12 cellular contexts compared by ENCODE assay signal in genomic region chr11:128026596-128026995, GRCh38.
DNase-seq lines count a peak whose midpoint lies in the region; TF ChIP-seq lines count a peak whose summit lies in the region.
"Had no signal": no experiment of that assay in that cellular context is flagged by ENCODE, and none has a peak within 500 bp of the region (broad histone marks: within the 10 kb centered on the region; RNA-seq: fewer than 3 reads in every experiment).

No MANE protein-coding gene starts in this region.

- TF ChIP-seq CTCF in progenitor cell of endocrine pancreas (IDR thresholded peaks at IDR 0.05; ENCODE audit: unreplicated experiment) (no peak), WERI-Rb-1 (IDR thresholded peaks at IDR 0.05; ENCODE audit: low read depth, low read length) (no peak)

- no peak overlapping the region for H3K4me3 ChIP-seq in WERI-Rb-1 (ENCODE audit: low read depth, low read length)
- H3K4me3 ChIP-seq in CD8-positive, alpha-beta memory T cell (ENCODE audit: low read length) = no peak overlapping the region
- H3K4me3 ChIP-seq: ovary, vagina had no signal

- CTCF ChIA-PET in CD8-positive, alpha-beta memory T cell (lab: Charles Lee) = no interaction called here

- no peaks in the 10 kb centered on the region for H3K9me3 ChIP-seq in WERI-Rb-1 (ENCODE audit: severe bottlenecking)
- no peaks in the 10 kb centered on the region for H3K9me3 ChIP-seq in CD8-positive, alpha-beta memory T cell (ENCODE audit: low read length)
- H3K9me3 ChIP-seq: ovary, vagina had no signal

- no peak overlapping the region for H3K27ac ChIP-seq in WERI-Rb-1
- no peak overlapping the region for H3K27ac ChIP-seq in CD8-positive, alpha-beta memory T cell (ENCODE audit: low read depth, low read length)
- H3K27ac ChIP-seq: C4-2B, ovary, vagina had no signal

- H3K27ac Mint-ChIP-seq in T-helper 2 cell treated with Interferon-gamma antibody and Interleukin-4, amounts not matched to agents 5 μg/mL and 100 μg/mL, for 36 hours = no peak overlapping the region
- H3K27ac Mint-ChIP-seq in progenitor cell of endocrine pancreas = no peak overlapping the region
- H3K27ac Mint-ChIP-seq in CD8-positive, alpha-beta memory T cell = no peak overlapping the region

- POLR2A ChIA-PET in CD8-positive, alpha-beta memory T cell (lab: Charles Lee) = no interaction called here

- no peaks in the 10 kb centered on the region for H3K27me3 ChIP-seq in WERI-Rb-1 (ENCODE audit: insufficient read depth, low read depth, severe bottlenecking)
- no peaks in the 10 kb centered on the region for H3K27me3 ChIP-seq in CD8-positive, alpha-beta memory T cell (ENCODE audit: insufficient read depth, low read length, poor library complexity, severe bottlenecking)
- H3K27me3 ChIP-seq: ovary, vagina had no signal

- no peaks in the 10 kb centered on the region for H3K36me3 ChIP-seq in WERI-Rb-1
- no peaks in the 10 kb centered on the region for H3K36me3 ChIP-seq in CD8-positive, alpha-beta memory T cell (ENCODE audit: insufficient read depth, low read length)
- H3K36me3 ChIP-seq: ovary, vagina had no signal

- DNase-seq in ACHN = peak; percentile 6
- DNase-seq in HS-27A (ENCODE audit: low read depth) = peak; percentile 46
- DNase-seq in astrocyte of the hippocampus (ENCODE audit: low read depth, low spot score) = peak; percentile 82
- DNase-seq in kidney glomerular epithelial cell (lab: John Stamatoyannopoulos, UW) = peak; percentile 70
- DNase-seq in T-helper 2 cell treated with Interferon-gamma antibody and Interleukin-4, amounts not matched to agents 5 μg/mL and 100 μg/mL, for 36 hours (ENCODE audit: low spot score) = no peak
- no peak for DNase-seq in progenitor cell of endocrine pancreas (ENCODE audit: low spot score, unreplicated experiment)
- no peak for DNase-seq in WERI-Rb-1
- no peak for DNase-seq in CD8-positive, alpha-beta memory T cell
- DNase-seq: NCI-H1092, ovary had no signal

- no peaks in the 10 kb centered on the region for H3K9me3 Mint-ChIP-seq in T-helper 2 cell treated with Interferon-gamma antibody and Interleukin-4, amounts not matched to agents 5 μg/mL and 100 μg/mL, for 36 hours
- H3K9me3 Mint-ChIP-seq in progenitor cell of endocrine pancreas (ENCODE audit: low read depth) = no peaks in the 10 kb centered on the region
- no peaks in the 10 kb centered on the region for H3K9me3 Mint-ChIP-seq in CD8-positive, alpha-beta memory T cell

- H3K27me3 Mint-ChIP-seq in T-helper 2 cell treated with Interferon-gamma antibody and Interleukin-4, amounts not matched to agents 5 μg/mL and 100 μg/mL, for 36 hours (ENCODE audit: low read depth) = peaks cover 36% of the 10 kb centered on the region
- H3K27me3 Mint-ChIP-seq in progenitor cell of endocrine pancreas = peaks cover 28% of the 10 kb centered on the region
- peaks cover 0 to 12% of the 10 kb centered on the region in 2 donors for H3K27me3 Mint-ChIP-seq in CD8-positive, alpha-beta memory T cell

- no peaks in the 10 kb centered on the region for H3K36me3 Mint-ChIP-seq in T-helper 2 cell treated with Interferon-gamma antibody and Interleukin-4, amounts not matched to agents 5 μg/mL and 100 μg/mL, for 36 hours (ENCODE audit: low read depth)
- no peaks in the 10 kb centered on the region for H3K36me3 Mint-ChIP-seq in progenitor cell of endocrine pancreas (ENCODE audit: insufficient read depth)
- H3K36me3 Mint-ChIP-seq in CD8-positive, alpha-beta memory T cell = no peaks in the 10 kb centered on the region

- H3K4me1 ChIP-seq in CD8-positive, alpha-beta memory T cell (ENCODE audit: insufficient read depth, low read length) = peaks cover 4% of the 10 kb centered on the region
- H3K4me1 ChIP-seq: vagina had no signal

- peaks cover 9% of the 10 kb centered on the region for H3K4me1 Mint-ChIP-seq in T-helper 2 cell treated with Interferon-gamma antibody and Interleukin-4, amounts not matched to agents 5 μg/mL and 100 μg/mL, for 36 hours (ENCODE audit: low read depth)
- peaks cover under 1% of the 10 kb centered on the region for H3K4me1 Mint-ChIP-seq in progenitor cell of endocrine pancreas (ENCODE audit: low read depth)
- peaks cover 0 to 3% (median 3%) of the 10 kb centered on the region in 3 donors for H3K4me1 Mint-ChIP-seq in CD8-positive, alpha-beta memory T cell

- no peak overlapping the region for H3K4me3 Mint-ChIP-seq in T-helper 2 cell treated with Interferon-gamma antibody and Interleukin-4, amounts not matched to agents 5 μg/mL and 100 μg/mL, for 36 hours
- no peak overlapping the region for H3K4me3 Mint-ChIP-seq in progenitor cell of endocrine pancreas (ENCODE audit: low read depth)
- no peak overlapping the region for H3K4me3 Mint-ChIP-seq in CD8-positive, alpha-beta memory T cell

- in situ Hi-C loops in ACHN (cut with HindIII; ENCODE audit: low pct_ligation_motif_present, low pct_unique_long_range_greater_than_20kb, low sequenced_read_pairs) = no loop called here

Comparison
In these comparisons a context has a peak if more than half of its experiments do, and no peak if none do; other contexts are left out.
1. DNase-seq: peak in ACHN (single experiment), HS-27A (single experiment), astrocyte of the hippocampus (single experiment) and kidney glomerular epithelial cell (single experiment); none in T-helper 2 cell treated with Interferon-gamma antibody and Interleukin-4, amounts not matched to agents 5 μg/mL and 100 μg/mL, for 36 hours (single experiment), progenitor cell of endocrine pancreas (single experiment), WERI-Rb-1 (single experiment) and CD8-positive, alpha-beta memory T cell (0 of 5).